8 cellular contexts compared by ENCODE assay signal in the genomic region with DNA sequence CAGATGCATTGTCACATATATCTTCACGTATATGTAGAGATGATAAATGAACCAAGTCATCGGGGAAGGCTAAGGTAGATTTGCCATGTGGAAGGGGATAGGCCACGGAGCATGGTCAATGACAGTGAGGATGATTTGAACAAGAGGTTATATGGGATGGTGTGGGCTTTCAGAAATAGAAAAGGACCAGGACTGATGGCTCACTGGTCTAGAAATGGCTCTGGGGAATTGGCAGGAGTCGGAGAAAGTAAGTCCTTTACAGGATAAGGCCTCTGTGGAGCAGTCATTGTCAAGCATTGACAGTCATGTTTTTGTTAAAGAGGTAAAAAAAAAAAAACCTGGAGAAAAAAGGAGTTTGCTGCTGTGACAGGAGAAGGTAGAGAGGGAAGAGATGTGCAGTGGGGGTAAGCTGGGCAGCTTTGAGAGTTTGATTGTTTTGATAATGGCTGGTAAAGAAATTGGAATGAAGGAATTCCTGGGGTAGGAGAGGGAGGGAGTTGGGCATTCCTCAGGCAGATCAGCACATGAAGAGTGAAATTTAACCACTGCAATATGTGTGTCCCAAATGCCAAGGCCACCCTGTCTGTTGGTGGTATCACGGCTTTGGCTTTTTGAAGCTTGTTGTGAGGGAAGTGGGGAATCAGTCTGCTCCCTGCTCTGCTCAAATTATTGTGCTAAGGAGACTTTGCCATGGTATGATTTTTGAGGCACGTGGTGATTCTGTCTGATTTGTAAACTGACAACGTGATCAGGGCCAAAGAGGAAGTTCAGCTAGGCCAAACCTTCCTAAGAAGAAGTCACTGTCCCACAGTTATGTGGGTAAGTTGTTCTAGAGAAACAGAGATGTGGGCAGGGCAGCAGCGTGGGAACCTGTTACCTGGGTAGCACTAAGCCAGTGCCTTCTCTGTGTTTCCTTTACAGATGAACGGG. TPM values are rescaled to one million over a fixed set of nuclear protein-coding genes. Genes with fewer than 3 reads are reported as not detected.
A peak's percentile ranks its signal among the peaks of the same experiment; 100 is the strongest.
DNase-seq lines count a peak whose midpoint lies in the region; ATAC-seq and TF ChIP-seq lines count a peak whose summit lies in the region.

No MANE protein-coding gene starts in this region.

- no peaks in the 10 kb centered on the region for H3K27me3 ChIP-seq in CD8-positive, alpha-beta T cell (ENCODE audit: insufficient read depth, low read length)
- H3K27me3 ChIP-seq in GM23248 (replicated peaks; ENCODE audit: insufficient read depth) (no peaks in the 10 kb centered on the region), Panc1 (ENCODE audit: control insufficient read depth, insufficient read depth, low read length) (no peaks in the 10 kb centered on the region), MG63 (no peaks in the 10 kb centered on the region)

- no peaks in the 10 kb centered on the region for H3K9me2 ChIP-seq in GM23248 (ENCODE audit: insufficient read depth)

- CTCF ChIA-PET in CD8-positive, alpha-beta T cell (lab: Charles Lee): interaction anchor here (0.6 to 1.8 kb wide), 2 partner anchors 38 to 180 kb away, joined by 3 to 11 read pairs; no protein-coding TSS in a partner anchor
- CTCF ChIA-PET in Panc1 (lab: Charles Lee): no interaction called here

- H3K36me3 ChIP-seq in CD8-positive, alpha-beta T cell (ENCODE audit: insufficient read depth, low read length): peaks cover 7% of the 10 kb centered on the region
- H3K36me3 ChIP-seq in GM23248 (ENCODE audit: low read depth): no peaks in the 10 kb centered on the region
- no peaks in the 10 kb centered on the region for H3K36me3 ChIP-seq in Panc1 (ENCODE audit: control insufficient read depth, insufficient read depth, low read length)
- H3K36me3 ChIP-seq in MG63: no peaks in the 10 kb centered on the region

- no peak overlapping the region for H3K27ac ChIP-seq in CD8-positive, alpha-beta T cell (ENCODE audit: low read depth, low read length)
- H3K27ac ChIP-seq in GM23248 (no peak overlapping the region; the same call in 1 of the 2 replicates), Panc1 (ENCODE audit: low read length) (0 out of 2 replicates have a peak overlapping the region, but pooled peaks have one; percentile 12)

- WGBS in GM23248 (ENCODE audit: low coverage in 1 of 2, low lambda C conversion rate in 2 of 2, missing lambda C conversion rate in 2 of 2), 2 experiments: 64% methylated on average over 9 of the region's 9 CpGs

- BruUV-seq in Panc1 (replicated peaks; lab: Mats Ljungman, UMichigan): no TSS peak

- H3K79me2 ChIP-seq in GM23248 (ENCODE audit: insufficient read depth): peaks cover 66% of the 10 kb centered on the region

- peaks cover 59% of the 10 kb centered on the region for H3K4me1 Mint-ChIP-seq in CD8-positive, alpha-beta T cell (ENCODE audit: low read depth)
- peaks cover 48% of the 10 kb centered on the region for H3K4me1 Mint-ChIP-seq in chondrocyte (ENCODE audit: low read depth)

- H3K4me3 ChIP-seq in CD8-positive, alpha-beta T cell (ENCODE audit: low read depth, low read length): no peak overlapping the region
- H3K4me3 ChIP-seq in GM23248: no peak overlapping the region
- H3K4me3 ChIP-seq in Panc1 (ENCODE audit: low read depth in 2 of 2, low read length in 2 of 2): no peak overlapping the region
- no peak overlapping the region for H3K4me3 ChIP-seq in MG63

- no peak overlapping the region for H2AFZ ChIP-seq in GM23248

- H3K4me2 ChIP-seq in GM23248 (ENCODE audit: unreplicated experiment): no peak overlapping the region

- no peaks in the 10 kb centered on the region for H3K27me3 Mint-ChIP-seq in CD8-positive, alpha-beta T cell (ENCODE audit: low read depth)
- H3K27me3 Mint-ChIP-seq in chondrocyte (ENCODE audit: low read depth): no peaks in the 10 kb centered on the region

- DNase-seq in CD8-positive, alpha-beta T cell: peak in 1 of 7 experiments; percentile 24
- DNase-seq in GM23248 (peak; percentile 26), Panc1 (ENCODE audit: low read depth, low spot score) (no peak), chondrocyte (ENCODE audit: low spot score) (no peak), myocyte (ENCODE audit: low read depth) (peak; percentile 31), MG63 (no peak), NCI-H2029 treated with DMSO at 0.1 percent for 48 hours (lab: John Stamatoyannopoulos, UW) (no peak), NCI-H1092 treated with DMSO at 0.1 percent for 48 hours (lab: John Stamatoyannopoulos, UW) (no peak)

- intact Hi-C loops in CD8-positive, alpha-beta T cell (cut with DNase I, micrococcal nuclease): loop anchor here in 1 of 2 experiments (5.0 kb wide), 1 partner anchor 33 kb away; no protein-coding TSS in a partner anchor
- intact Hi-C loops in Panc1 (cut with micrococcal nuclease; ENCODE audit: unreplicated experiment): no loop called here

- ATAC-seq in CD8-positive, alpha-beta T cell: peak; percentile 49
- peak; percentile 61 for ATAC-seq in Panc1

- no peaks in the 10 kb centered on the region for H3F3A ChIP-seq in GM23248 (ENCODE audit: insufficient read depth)

- TF ChIP-seq CTCF in CD8-positive, alpha-beta T cell (IDR thresholded peaks at IDR 0.05): no peak
- no peak for TF ChIP-seq CTCF in Panc1 (IDR thresholded peaks at IDR 0.05)
- no peak for TF ChIP-seq CTCF in chondrocyte (IDR thresholded peaks at IDR 0.05)

- peaks cover 9% of the 10 kb centered on the region for H4K20me1 ChIP-seq in GM23248 (ENCODE audit: insufficient read depth)

- peak overlapping the region; percentile 16 for H3K4me3 Mint-ChIP-seq in CD8-positive, alpha-beta T cell
- peak overlapping the region; percentile 44 for H3K4me3 Mint-ChIP-seq in chondrocyte (ENCODE audit: unreplicated experiment)

- H3K36me3 Mint-ChIP-seq in CD8-positive, alpha-beta T cell: peaks cover 49% of the 10 kb centered on the region
- peaks cover 5% of the 10 kb centered on the region for H3K36me3 Mint-ChIP-seq in chondrocyte (ENCODE audit: low read depth)

- H3K27ac Mint-ChIP-seq in CD8-positive, alpha-beta T cell: peak overlapping the region; percentile 79
- H3K27ac Mint-ChIP-seq in chondrocyte (ENCODE audit: unreplicated experiment): peak overlapping the region; percentile 92

- no peaks in the 10 kb centered on the region for H3K9me3 ChIP-seq in CD8-positive, alpha-beta T cell (ENCODE audit: low read length)
- H3K9me3 ChIP-seq in GM23248 (ENCODE audit: low read depth) (no peaks in the 10 kb centered on the region), Panc1 (ENCODE audit: control insufficient read depth, insufficient read depth, low read depth, low read length) (no peaks in the 10 kb centered on the region), MG63 (no peaks in the 10 kb centered on the region)

- no peak overlapping the region for H3K9ac ChIP-seq in GM23248

- peaks cover 32% of the 10 kb centered on the region for H3K4me1 ChIP-seq in CD8-positive, alpha-beta T cell (ENCODE audit: insufficient read depth, low read length)
- H3K4me1 ChIP-seq in GM23248 (ENCODE audit: insufficient read depth) (peaks cover 10% of the 10 kb centered on the region), Panc1 (ENCODE audit: control insufficient read depth, insufficient read depth, low read length) (peaks cover 4% of the 10 kb centered on the region; the same call in 1 of the 2 replicates)

- H3K9me3 Mint-ChIP-seq in CD8-positive, alpha-beta T cell: no peaks in the 10 kb centered on the region
- H3K9me3 Mint-ChIP-seq in chondrocyte (ENCODE audit: low read depth): no peaks in the 10 kb centered on the region

- POLR2A ChIA-PET in CD8-positive, alpha-beta T cell (lab: Charles Lee): interaction anchor here (0.6 to 0.7 kb wide), 2 partner anchors 22 to 69 kb away, joined by 3 read pairs; no protein-coding TSS in a partner anchor
- POLR2A ChIA-PET in Panc1 (lab: Charles Lee): interaction anchor here (0.6 kb wide), 3 partner anchors 8 to 25 kb away, joined by 3 to 7 read pairs (median 5); no protein-coding TSS in a partner anchor

- in situ Hi-C loops in GM23248 (cut with MboI): no loop called here
- in situ Hi-C loops in Panc1 (cut with HindIII; ENCODE audit: low pct_unique_long_range_greater_than_20kb, low sequenced_read_pairs): no loop called here

RNA-seq across cellular contexts. Expression of gene MACF1, which starts 26.0 kb away (rescaled TPM):
- 100 to 1,000 TPM; 184 to 193 TPM for total RNA-seq in CD8-positive, alpha-beta T cell
- total RNA-seq in GM23248 (2014; rRNA removed; shearing (Covaris generic)): 171 and 177 TPM in 2 replicates
- 47.6 and 55.1 TPM in 2 replicates for polyA plus RNA-seq in GM23248 (2016; fragmentation: Nextera tagmentation; extraction: Ambion mirVana)
- 413 TPM for total RNA-seq in Panc1 (2021; ENCODE audit: unreplicated experiment)
- 162 TPM for polyA plus RNA-seq in Panc1 (2012; ENCODE audit: insufficient read length)
- total RNA-seq in chondrocyte: 377 to 446 TPM (median 386 TPM) in 3 replicates
- total RNA-seq in myocyte: 803 and 838 TPM in 2 replicates
- 293 TPM for polyA plus RNA-seq in myocyte (2012)
- total RNA-seq in MG63 (2014; rRNA removed; shearing (Covaris generic); ENCODE audit: low replicate concordance): 51.9 and 68.1 TPM in 2 replicates

Comparison
In these comparisons a context has a peak if more than half of its experiments do, and no peak if none do; other contexts are left out.
1. DNase-seq: peak in GM23248 (single experiment) and myocyte (single experiment); none in Panc1 (single experiment), chondrocyte (single experiment), MG63 (single experiment), NCI-H2029 treated with DMSO at 0.1 percent for 48 hours (single experiment) and NCI-H1092 treated with DMSO at 0.1 percent for 48 hours (single experiment).